In the genomic region with DNA sequence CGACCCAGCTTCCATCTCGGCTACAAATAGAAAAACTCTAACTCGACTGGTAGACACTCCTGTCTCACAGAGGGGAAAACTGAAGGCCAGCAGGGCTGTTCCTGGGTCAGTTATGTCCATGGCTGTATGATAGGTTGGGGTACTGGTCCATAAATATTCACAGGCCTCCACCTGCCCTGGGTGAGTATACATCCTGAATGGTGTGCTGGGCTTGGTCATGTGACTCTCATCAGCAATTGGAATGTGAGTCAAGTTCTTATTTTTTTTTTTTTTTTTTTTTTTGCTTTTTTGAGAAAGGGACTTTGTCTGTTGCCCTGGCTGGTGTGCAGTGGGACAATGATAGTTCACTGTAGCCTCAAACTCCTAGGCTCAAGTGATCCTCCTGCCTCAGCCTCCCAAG, we compare ENCODE assay signal across 18 cellular contexts.
"Had no signal": no experiment of that assay in that cellular context is flagged by ENCODE, and none has a peak within 500 bp of the region (broad histone marks: within the 10 kb centered on the region; RNA-seq: fewer than 3 reads in every experiment).

No MANE protein-coding gene starts in this region.

- H3K27me3 Mint-ChIP-seq: activated naive CD4-positive, alpha-beta T cell treated with anti-CD3 and anti-CD28 coated beads, Interleukin-2, amount 50 U/mL, for 24 hours had no signal

- H3K4me3 ChIP-seq: adrenal gland, ascending aorta, coronary artery, heart left ventricle, pancreas, tibial artery had no signal

- H3K36me3 ChIP-seq: adrenal gland, ascending aorta, brain microvascular endothelial cell, heart left ventricle, pancreas, tibial artery had no signal

- H3K4me1 ChIP-seq: adrenal gland, ascending aorta, pancreas, tibial artery had no signal

- H3K4me3 Mint-ChIP-seq: activated naive CD4-positive, alpha-beta T cell treated with anti-CD3 and anti-CD28 coated beads, Interleukin-2, amount 50 U/mL, for 24 hours; activated T-cell treated with anti-CD3 and anti-CD28 coated beads, Interleukin-2, amount 50 U/mL, for 4 hours; nephron; stimulated activated naive CD8-positive, alpha-beta T cell treated with anti-CD3 and anti-CD28 coated beads, Interleukin-15, amount 100 ng/mL, for 72 hours had no signal

- H3K27ac Mint-ChIP-seq: activated naive CD4-positive, alpha-beta T cell treated with anti-CD3 and anti-CD28 coated beads, Interleukin-2, amount 50 U/mL, for 24 hours; nephron; stimulated activated naive CD8-positive, alpha-beta T cell treated with anti-CD3 and anti-CD28 coated beads, Interleukin-15, amount 100 ng/mL, for 72 hours had no signal

- H3K27ac ChIP-seq: adrenal gland, ascending aorta, brain microvascular endothelial cell, coronary artery, epithelial cell of prostate, heart left ventricle, pancreas, tibial artery, VCaP had no signal

- H3K27me3 ChIP-seq: adrenal gland, ascending aorta, heart left ventricle, pancreas, tibial artery had no signal

- DNase-seq: activated T-cell treated with anti-CD3 and anti-CD28 coated beads, Interleukin-2, amount 50 U/mL, for 4 hours; adrenal gland; brain microvascular endothelial cell; cerebellar nuclear complex; heart left ventricle; right cardiac atrium; stimulated activated CD4-positive, alpha-beta T cell treated with anti-CD3 and anti-CD28 coated beads, Interleukin-12 subunit alpha, Interleukin-12 subunit beta, amount 100 ng/mL, for 4 hours; stimulated activated CD4-positive, alpha-beta T cell treated with anti-CD3 and anti-CD28 coated beads, Interleukin-4, amount 100 ng/mL, for 4 hours; stimulated activated naive CD8-positive, alpha-beta T cell treated with anti-CD3 and anti-CD28 coated beads, Interleukin-15, amount 100 ng/mL, for 72 hours; T-helper 2 cell had no signal

- ATAC-seq: activated T-cell treated with anti-CD3 and anti-CD28 coated beads, Interleukin-2, amount 50 U/mL, for 4 hours; pancreas; stimulated activated naive CD8-positive, alpha-beta T cell treated with anti-CD3 and anti-CD28 coated beads, Interleukin-15, amount 100 ng/mL, for 72 hours had no signal

- H3K9me3 ChIP-seq: adrenal gland, ascending aorta, pancreas had no signal

- H3K4me1 Mint-ChIP-seq: nephron had no signal
